1 cellular context compared by ENCODE assay signal in the genomic region with DNA sequence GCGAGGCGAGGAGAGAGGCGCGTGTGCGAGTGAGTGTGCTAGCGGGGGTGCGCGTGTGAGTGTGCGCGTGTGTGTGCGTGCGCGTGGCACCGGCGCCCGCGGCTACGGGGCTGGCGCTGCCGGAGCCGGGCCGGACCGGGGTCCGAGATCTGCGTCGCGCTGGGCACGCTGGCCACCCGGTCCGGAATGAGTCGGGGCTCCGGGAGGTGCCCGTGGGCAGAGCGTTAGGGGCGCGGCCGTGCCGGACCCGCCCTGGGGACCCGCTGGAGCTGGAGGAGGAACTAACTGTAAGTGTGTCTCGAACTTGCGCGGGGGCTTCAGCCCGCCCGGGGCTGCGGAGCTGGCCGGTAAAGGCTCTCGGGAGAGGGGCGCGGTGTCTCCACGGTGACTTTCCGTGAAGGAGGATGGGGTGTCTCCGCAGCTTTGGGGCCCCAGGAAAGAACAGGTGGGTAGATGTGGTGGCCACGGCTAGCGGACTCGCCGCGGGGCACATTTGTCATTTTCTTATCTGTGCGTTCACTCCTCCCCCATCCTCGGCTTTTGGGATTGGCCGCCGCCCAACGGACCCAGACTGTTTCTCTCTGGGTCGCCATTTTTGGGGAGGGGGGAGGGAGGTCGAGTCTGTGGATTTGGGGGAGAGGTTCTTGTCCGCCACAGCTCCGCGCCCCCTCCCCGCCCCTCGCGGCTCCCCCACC.
TF ChIP-seq lines count a peak whose summit lies in the region.

No MANE protein-coding gene starts in this region.

TF ChIP-seq in HEK293, 187 proteins besides CTCF, POLR2A, EP300 and RAD21 (continued from another document and continues in another):
- TF ChIP-seq ZNF670 (tag by site-specific recombination; IDR thresholded peaks at IDR 0.05; ENCODE audit: low read depth) (no peak), ZNF341 (tag by site-specific recombination; IDR thresholded peaks at IDR 0.05; ENCODE audit: low read depth) (peak; percentile 30), ZNF404 (tag by site-specific recombination; IDR thresholded peaks at IDR 0.05) (no peak), ZEB2 (tag by site-specific recombination; IDR thresholded peaks at IDR 0.05) (peak; percentile 46; the same call in 1 of the 2 replicates), ZNF654 (tag by site-specific recombination; IDR thresholded peaks at IDR 0.05; ENCODE audit: low read depth) (no peak), SCRT2 (tag by site-specific recombination; IDR thresholded peaks at IDR 0.05) (peak; percentile 53), ZBTB1 (tag by site-specific recombination; IDR thresholded peaks at IDR 0.05) (no peak), PRDM1 (tag by site-specific recombination; IDR thresholded peaks at IDR 0.05) (0 out of 2 replicates have a peak, but pooled peaks have one; percentile 3), ZNF24 (tag by site-specific recombination; IDR thresholded peaks at IDR 0.05) (0 out of 2 replicates have a peak, but pooled peaks have one; percentile 23), ZBTB7A (tag by site-specific recombination; IDR thresholded peaks at IDR 0.05; ENCODE audit: low read depth) (no peak), TRIM28 (IDR thresholded peaks at IDR 0.05; ENCODE audit: borderline replicate concordance, low read length) (no peak), ZNF791 (tag by site-specific recombination; IDR thresholded peaks at IDR 0.05) (no peak), BCL11A (tag by site-specific recombination; IDR thresholded peaks at IDR 0.05; ENCODE audit: low read depth) (no peak), MEIS1 (CRISPR knock-in tag; IDR thresholded peaks at IDR 0.05; ENCODE audit: borderline replicate concordance) (no peak), ZNF350 (tag by site-specific recombination; IDR thresholded peaks at IDR 0.05) (no peak), ZNF571 (tag by site-specific recombination; IDR thresholded peaks at IDR 0.05) (no peak), GLI4 (tag by site-specific recombination; IDR thresholded peaks at IDR 0.05) (no peak), SP3 (tag by site-specific recombination; IDR thresholded peaks at IDR 0.05) (peak; percentile 68), KLF9 (tag by site-specific recombination; IDR thresholded peaks at IDR 0.05; ENCODE audit: low read depth) (peak; percentile 11; the same call in 1 of the 2 replicates), ZNF76 (tag by site-specific recombination; IDR thresholded peaks at IDR 0.05; ENCODE audit: borderline replicate concordance, low read depth) (peak; percentile 40; the same call in 1 of the 2 replicates), ZNF112 (tag by site-specific recombination; IDR thresholded peaks at IDR 0.05) (no peak), SP2 (tag by site-specific recombination; IDR thresholded peaks at IDR 0.05) (peak; percentile 39), REPIN1 (tag by site-specific recombination; IDR thresholded peaks at IDR 0.05; ENCODE audit: low read depth) (no peak), RBAK (tag by site-specific recombination; IDR thresholded peaks at IDR 0.05) (no peak), ZNF394 (tag by site-specific recombination; IDR thresholded peaks at IDR 0.05; ENCODE audit: borderline replicate concordance) (no peak), ZNF48 (tag by site-specific recombination; IDR thresholded peaks at IDR 0.05) (no peak), MYNN (tag by site-specific recombination; IDR thresholded peaks at IDR 0.05; ENCODE audit: borderline replicate concordance) (no peak), ZBTB21 (tag by site-specific recombination; IDR thresholded peaks at IDR 0.05) (no peak), GLI2 (tag by site-specific recombination; IDR thresholded peaks at IDR 0.05; ENCODE audit: borderline replicate concordance, low read depth) (no peak), ZNF157 (tag by site-specific recombination; IDR thresholded peaks at IDR 0.05) (no peak)
- TF ChIP-seq, protein P1, sequence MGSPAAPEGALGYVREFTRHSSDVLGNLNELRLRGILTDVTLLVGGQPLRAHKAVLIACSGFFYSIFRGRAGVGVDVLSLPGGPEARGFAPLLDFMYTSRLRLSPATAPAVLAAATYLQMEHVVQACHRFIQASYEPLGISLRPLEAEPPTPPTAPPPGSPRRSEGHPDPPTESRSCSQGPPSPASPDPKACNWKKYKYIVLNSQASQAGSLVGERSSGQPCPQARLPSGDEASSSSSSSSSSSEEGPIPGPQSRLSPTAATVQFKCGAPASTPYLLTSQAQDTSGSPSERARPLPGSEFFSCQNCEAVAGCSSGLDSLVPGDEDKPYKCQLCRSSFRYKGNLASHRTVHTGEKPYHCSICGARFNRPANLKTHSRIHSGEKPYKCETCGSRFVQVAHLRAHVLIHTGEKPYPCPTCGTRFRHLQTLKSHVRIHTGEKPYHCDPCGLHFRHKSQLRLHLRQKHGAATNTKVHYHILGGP (tag by site-specific recombination; IDR thresholded peaks at IDR 0.05), result no peak
- TF ChIP-seq, protein P2, sequence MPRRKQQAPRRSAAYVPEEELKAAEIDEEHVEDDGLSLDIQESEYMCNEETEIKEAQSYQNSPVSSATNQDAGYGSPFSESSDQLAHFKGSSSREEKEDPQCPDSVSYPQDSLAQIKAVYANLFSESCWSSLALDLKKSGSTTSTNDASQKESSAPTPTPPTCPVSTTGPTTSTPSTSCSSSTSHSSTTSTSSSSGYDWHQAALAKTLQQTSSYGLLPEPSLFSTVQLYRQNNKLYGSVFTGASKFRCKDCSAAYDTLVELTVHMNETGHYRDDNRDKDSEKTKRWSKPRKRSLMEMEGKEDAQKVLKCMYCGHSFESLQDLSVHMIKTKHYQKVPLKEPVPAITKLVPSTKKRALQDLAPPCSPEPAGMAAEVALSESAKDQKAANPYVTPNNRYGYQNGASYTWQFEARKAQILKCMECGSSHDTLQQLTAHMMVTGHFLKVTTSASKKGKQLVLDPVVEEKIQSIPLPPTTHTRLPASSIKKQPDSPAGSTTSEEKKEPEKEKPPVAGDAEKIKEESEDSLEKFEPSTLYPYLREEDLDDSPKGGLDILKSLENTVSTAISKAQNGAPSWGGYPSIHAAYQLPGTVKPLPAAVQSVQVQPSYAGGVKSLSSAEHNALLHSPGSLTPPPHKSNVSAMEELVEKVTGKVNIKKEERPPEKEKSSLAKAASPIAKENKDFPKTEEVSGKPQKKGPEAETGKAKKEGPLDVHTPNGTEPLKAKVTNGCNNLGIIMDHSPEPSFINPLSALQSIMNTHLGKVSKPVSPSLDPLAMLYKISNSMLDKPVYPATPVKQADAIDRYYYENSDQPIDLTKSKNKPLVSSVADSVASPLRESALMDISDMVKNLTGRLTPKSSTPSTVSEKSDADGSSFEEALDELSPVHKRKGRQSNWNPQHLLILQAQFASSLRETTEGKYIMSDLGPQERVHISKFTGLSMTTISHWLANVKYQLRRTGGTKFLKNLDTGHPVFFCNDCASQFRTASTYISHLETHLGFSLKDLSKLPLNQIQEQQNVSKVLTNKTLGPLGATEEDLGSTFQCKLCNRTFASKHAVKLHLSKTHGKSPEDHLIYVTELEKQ (tag by site-specific recombination; IDR thresholded peaks at IDR 0.05; ENCODE audit: borderline replicate concordance), result no peak
- TF ChIP-seq, protein P3, sequence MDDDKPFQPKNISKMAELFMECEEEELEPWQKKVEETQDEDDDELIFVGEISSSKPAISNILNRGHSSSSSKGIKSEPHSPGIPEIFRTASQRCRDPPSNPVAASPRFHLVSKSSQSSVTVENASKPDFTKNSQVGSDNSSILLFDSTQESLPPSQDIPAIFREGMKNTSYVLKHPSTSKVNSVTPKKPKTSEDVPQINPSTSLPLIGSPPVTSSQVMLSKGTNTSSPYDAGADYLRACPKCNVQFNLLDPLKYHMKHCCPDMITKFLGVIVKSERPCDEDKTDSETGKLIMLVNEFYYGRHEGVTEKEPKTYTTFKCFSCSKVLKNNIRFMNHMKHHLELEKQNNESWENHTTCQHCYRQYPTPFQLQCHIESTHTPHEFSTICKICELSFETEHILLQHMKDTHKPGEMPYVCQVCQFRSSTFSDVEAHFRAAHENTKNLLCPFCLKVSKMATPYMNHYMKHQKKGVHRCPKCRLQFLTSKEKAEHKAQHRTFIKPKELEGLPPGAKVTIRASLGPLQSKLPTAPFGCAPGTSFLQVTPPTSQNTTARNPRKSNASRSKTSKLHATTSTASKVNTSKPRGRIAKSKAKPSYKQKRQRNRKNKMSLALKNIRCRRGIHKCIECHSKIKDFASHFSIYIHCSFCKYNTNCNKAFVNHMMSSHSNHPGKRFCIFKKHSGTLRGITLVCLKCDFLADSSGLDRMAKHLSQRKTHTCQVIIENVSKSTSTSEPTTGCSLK (tag by site-specific recombination; IDR thresholded peaks at IDR 0.05), result no peak
- TF ChIP-seq, protein P4, sequence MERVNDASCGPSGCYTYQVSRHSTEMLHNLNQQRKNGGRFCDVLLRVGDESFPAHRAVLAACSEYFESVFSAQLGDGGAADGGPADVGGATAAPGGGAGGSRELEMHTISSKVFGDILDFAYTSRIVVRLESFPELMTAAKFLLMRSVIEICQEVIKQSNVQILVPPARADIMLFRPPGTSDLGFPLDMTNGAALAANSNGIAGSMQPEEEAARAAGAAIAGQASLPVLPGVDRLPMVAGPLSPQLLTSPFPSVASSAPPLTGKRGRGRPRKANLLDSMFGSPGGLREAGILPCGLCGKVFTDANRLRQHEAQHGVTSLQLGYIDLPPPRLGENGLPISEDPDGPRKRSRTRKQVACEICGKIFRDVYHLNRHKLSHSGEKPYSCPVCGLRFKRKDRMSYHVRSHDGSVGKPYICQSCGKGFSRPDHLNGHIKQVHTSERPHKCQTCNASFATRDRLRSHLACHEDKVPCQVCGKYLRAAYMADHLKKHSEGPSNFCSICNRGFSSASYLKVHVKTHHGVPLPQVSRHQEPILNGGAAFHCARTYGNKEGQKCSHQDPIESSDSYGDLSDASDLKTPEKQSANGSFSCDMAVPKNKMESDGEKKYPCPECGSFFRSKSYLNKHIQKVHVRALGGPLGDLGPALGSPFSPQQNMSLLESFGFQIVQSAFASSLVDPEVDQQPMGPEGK (tag by site-specific recombination; IDR thresholded peaks at IDR 0.05), result peak; percentile 52
- TF ChIP-seq, protein P5, sequence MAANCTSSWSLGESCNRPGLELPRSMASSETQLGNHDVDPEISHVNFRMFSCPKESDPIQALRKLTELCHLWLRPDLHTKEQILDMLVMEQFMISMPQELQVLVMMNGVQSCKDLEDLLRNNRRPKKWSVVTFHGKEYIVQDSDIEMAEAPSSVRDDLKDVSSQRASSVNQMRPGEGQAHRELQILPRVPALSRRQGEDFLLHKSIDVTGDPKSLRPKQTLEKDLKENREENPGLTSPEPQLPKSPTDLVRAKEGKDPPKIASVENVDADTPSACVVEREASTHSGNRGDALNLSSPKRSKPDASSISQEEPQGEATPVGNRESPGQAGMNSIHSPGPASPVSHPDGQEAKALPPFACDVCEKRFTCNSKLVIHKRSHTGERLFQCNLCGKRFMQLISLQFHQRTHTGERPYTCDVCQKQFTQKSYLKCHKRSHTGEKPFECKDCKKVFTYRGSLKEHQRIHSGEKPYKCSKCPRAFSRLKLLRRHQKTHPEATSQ (tag by site-specific recombination; IDR thresholded peaks at IDR 0.05), result no peak
- TF ChIP-seq, protein P6, sequence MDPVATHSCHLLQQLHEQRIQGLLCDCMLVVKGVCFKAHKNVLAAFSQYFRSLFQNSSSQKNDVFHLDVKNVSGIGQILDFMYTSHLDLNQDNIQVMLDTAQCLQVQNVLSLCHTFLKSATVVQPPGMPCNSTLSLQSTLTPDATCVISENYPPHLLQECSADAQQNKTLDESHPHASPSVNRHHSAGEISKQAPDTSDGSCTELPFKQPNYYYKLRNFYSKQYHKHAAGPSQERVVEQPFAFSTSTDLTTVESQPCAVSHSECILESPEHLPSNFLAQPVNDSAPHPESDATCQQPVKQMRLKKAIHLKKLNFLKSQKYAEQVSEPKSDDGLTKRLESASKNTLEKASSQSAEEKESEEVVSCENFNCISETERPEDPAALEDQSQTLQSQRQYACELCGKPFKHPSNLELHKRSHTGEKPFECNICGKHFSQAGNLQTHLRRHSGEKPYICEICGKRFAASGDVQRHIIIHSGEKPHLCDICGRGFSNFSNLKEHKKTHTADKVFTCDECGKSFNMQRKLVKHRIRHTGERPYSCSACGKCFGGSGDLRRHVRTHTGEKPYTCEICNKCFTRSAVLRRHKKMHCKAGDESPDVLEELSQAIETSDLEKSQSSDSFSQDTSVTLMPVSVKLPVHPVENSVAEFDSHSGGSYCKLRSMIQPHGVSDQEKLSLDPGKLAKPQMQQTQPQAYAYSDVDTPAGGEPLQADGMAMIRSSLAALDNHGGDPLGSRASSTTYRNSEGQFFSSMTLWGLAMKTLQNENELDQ (tag by site-specific recombination; IDR thresholded peaks at IDR 0.05; ENCODE audit: low read depth), result no peak
- TF ChIP-seq, protein P7, sequence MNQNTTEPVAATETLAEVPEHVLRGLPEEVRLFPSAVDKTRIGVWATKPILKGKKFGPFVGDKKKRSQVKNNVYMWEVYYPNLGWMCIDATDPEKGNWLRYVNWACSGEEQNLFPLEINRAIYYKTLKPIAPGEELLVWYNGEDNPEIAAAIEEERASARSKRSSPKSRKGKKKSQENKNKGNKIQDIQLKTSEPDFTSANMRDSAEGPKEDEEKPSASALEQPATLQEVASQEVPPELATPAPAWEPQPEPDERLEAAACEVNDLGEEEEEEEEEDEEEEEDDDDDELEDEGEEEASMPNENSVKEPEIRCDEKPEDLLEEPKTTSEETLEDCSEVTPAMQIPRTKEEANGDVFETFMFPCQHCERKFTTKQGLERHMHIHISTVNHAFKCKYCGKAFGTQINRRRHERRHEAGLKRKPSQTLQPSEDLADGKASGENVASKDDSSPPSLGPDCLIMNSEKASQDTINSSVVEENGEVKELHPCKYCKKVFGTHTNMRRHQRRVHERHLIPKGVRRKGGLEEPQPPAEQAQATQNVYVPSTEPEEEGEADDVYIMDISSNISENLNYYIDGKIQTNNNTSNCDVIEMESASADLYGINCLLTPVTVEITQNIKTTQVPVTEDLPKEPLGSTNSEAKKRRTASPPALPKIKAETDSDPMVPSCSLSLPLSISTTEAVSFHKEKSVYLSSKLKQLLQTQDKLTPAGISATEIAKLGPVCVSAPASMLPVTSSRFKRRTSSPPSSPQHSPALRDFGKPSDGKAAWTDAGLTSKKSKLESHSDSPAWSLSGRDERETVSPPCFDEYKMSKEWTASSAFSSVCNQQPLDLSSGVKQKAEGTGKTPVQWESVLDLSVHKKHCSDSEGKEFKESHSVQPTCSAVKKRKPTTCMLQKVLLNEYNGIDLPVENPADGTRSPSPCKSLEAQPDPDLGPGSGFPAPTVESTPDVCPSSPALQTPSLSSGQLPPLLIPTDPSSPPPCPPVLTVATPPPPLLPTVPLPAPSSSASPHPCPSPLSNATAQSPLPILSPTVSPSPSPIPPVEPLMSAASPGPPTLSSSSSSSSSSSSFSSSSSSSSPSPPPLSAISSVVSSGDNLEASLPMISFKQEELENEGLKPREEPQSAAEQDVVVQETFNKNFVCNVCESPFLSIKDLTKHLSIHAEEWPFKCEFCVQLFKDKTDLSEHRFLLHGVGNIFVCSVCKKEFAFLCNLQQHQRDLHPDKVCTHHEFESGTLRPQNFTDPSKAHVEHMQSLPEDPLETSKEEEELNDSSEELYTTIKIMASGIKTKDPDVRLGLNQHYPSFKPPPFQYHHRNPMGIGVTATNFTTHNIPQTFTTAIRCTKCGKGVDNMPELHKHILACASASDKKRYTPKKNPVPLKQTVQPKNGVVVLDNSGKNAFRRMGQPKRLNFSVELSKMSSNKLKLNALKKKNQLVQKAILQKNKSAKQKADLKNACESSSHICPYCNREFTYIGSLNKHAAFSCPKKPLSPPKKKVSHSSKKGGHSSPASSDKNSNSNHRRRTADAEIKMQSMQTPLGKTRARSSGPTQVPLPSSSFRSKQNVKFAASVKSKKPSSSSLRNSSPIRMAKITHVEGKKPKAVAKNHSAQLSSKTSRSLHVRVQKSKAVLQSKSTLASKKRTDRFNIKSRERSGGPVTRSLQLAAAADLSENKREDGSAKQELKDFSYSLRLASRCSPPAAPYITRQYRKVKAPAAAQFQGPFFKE (tag by site-specific recombination; IDR thresholded peaks at IDR 0.05; ENCODE audit: borderline replicate concordance), result no peak
